In genomic region chr6:43982084-43982625, GRCh38 we compare ENCODE assay signal across 17 cellular contexts.
"Had no signal": no experiment of that assay in that cellular context is flagged by ENCODE, and none has a peak within 500 bp of the region (broad histone marks: within the 10 kb centered on the region; RNA-seq: fewer than 3 reads in every experiment).

No MANE protein-coding gene starts in this region.

- H3K27ac Mint-ChIP-seq: activated naive CD4-positive, alpha-beta T cell treated with anti-CD3 and anti-CD28 coated beads, Interleukin-2, amount 50 U/mL, for 72 hours; brain; effector memory CD8-positive, alpha-beta T cell; stimulated activated naive B cell treated with anti-CD40 and anti-IgM and Interleukin-4, amounts not matched to agents 10 μg/mL and 1 μg/mL and 100 μg/mL, for 72 hours had no signal

- H3K4me3 ChIP-seq: pancreas, SJSA1, upper lobe of right lung had no signal

- H3K36me3 Mint-ChIP-seq: activated naive CD4-positive, alpha-beta T cell treated with anti-CD3 and anti-CD28 coated beads, Interleukin-2, amount 50 U/mL, for 72 hours; brain; stimulated activated naive B cell treated with anti-CD40 and anti-IgM and Interleukin-4, amounts not matched to agents 10 μg/mL and 1 μg/mL and 100 μg/mL, for 72 hours had no signal

- H3K9me3 Mint-ChIP-seq: activated naive CD4-positive, alpha-beta T cell treated with anti-CD3 and anti-CD28 coated beads, Interleukin-2, amount 50 U/mL, for 72 hours; central memory CD8-positive, alpha-beta T cell; effector memory CD8-positive, alpha-beta T cell; stimulated activated naive B cell treated with anti-CD40 and anti-IgM and Interleukin-4, amounts not matched to agents 10 μg/mL and 1 μg/mL and 100 μg/mL, for 72 hours had no signal

- H3K4me3 Mint-ChIP-seq: brain; central memory CD8-positive, alpha-beta T cell; effector memory CD8-positive, alpha-beta T cell; stimulated activated naive B cell treated with anti-CD40 and anti-IgM and Interleukin-4, amounts not matched to agents 10 μg/mL and 1 μg/mL and 100 μg/mL, for 72 hours had no signal

- H3K9me3 ChIP-seq: pancreas, SJSA1, upper lobe of right lung had no signal

- H3K27me3 ChIP-seq: pancreas, SJSA1, upper lobe of right lung had no signal

- ATAC-seq: activated CD4-positive, CD25-positive, alpha-beta regulatory T cell treated with anti-CD3 and anti-CD28 coated beads, Interleukin-2, amount 50 U/mL, for 24 hours; activated naive CD4-positive, alpha-beta T cell treated with anti-CD3 and anti-CD28 coated beads, Interleukin-2, amount 50 U/mL, for 72 hours; effector memory CD8-positive, alpha-beta T cell; left colon; pancreas; stimulated activated naive B cell treated with anti-CD40 and anti-IgM and Interleukin-4, amounts not matched to agents 10 μg/mL and 1 μg/mL and 100 μg/mL, for 72 hours; upper lobe of right lung had no signal

- DNase-seq: activated CD4-positive, alpha-beta T cell treated with anti-CD3 and anti-CD28 coated beads, Interleukin-2, amount 50 U/mL, for 1 hour; activated gamma-delta T cell; activated T-cell treated with anti-CD3 and anti-CD28 coated beads, Interleukin-2, amount 50 U/mL, for 1 hour; dermis blood vessel endothelial cell; effector memory CD8-positive, alpha-beta T cell; foreskin melanocyte; left colon; stimulated activated CD4-positive, alpha-beta T cell treated with anti-CD3 and anti-CD28 coated beads, Interleukin-4, amount 100 ng/mL, for 1 hour; stimulated activated naive B cell treated with anti-CD40 and anti-IgM and Interleukin-4, amounts not matched to agents 10 μg/mL and 1 μg/mL and 100 μg/mL, for 72 hours; upper lobe of right lung had no signal

- H3K4me1 ChIP-seq: SJSA1, upper lobe of right lung had no signal

- H3K36me3 ChIP-seq: pancreas, SJSA1, upper lobe of right lung had no signal

- H3K27ac ChIP-seq: epithelial cell of prostate, pancreas, SJSA1, upper lobe of right lung had no signal
